Comparison of ENCODE assay signal across 23 cellular contexts in genomic region chr7:27303021-27303420, GRCh38.
DNase-seq lines count a peak whose midpoint lies in the region; ATAC-seq and TF ChIP-seq lines count a peak whose summit lies in the region.
"Had no signal": no experiment of that assay in that cellular context is flagged by ENCODE, and none has a peak within 500 bp of the region (broad histone marks: within the 10 kb centered on the region; RNA-seq: fewer than 3 reads in every experiment).

No MANE protein-coding gene starts in this region.

- CTCF ChIA-PET in activated CD4-positive, alpha-beta memory T cell treated with anti-CD3 and anti-CD28 coated beads for 36 hours (lab: Charles Lee), result no interaction called here

- no peak overlapping the region for H3K27ac ChIP-seq in epithelial cell of prostate
- no peak overlapping the region for H3K27ac ChIP-seq in thyroid gland
- H3K27ac ChIP-seq: 22Rv1, coronary artery, gastrocnemius medialis, VCaP had no signal

- peak; percentile 8 for DNase-seq in DMS153 (lab: John Stamatoyannopoulos, UW)
- no peak for DNase-seq in DMS153 treated with DMSO at 0.1 percent for 48 hours (lab: John Stamatoyannopoulos, UW; ENCODE audit: unreplicated experiment)
- DNase-seq in NCI-H1694 treated with DMSO at 0.1 percent for 48 hours (lab: John Stamatoyannopoulos, UW), result peak; percentile 72
- peak; percentile 60 for DNase-seq in epithelial cell of prostate (ENCODE audit: low read depth, low spot score)
- DNase-seq in thyroid gland, result peak; percentile 18 to 51
- no peak for DNase-seq in activated CD4-positive, alpha-beta memory T cell treated with anti-CD3 and anti-CD28 coated beads for 36 hours
- DNase-seq: activated effector memory CD4-positive, alpha-beta T cell treated with Interleukin-2 at 50 U/mL for 16 hours; endodermal cell; kidney glomerular epithelial cell; NCI-H2081 treated with DMSO at 0.1 percent for 48 hours; NCI-H748 treated with DMSO at 0.1 percent for 48 hours; SIG-M5; small intestine; trophoblast cell had no signal

- H3K27me3 Mint-ChIP-seq in activated CD4-positive, alpha-beta memory T cell treated with anti-CD3 and anti-CD28 coated beads for 36 hours, result peaks cover 7% of the 10 kb centered on the region

- no peaks in the 10 kb centered on the region for H3K9me3 ChIP-seq in thyroid gland
- H3K9me3 ChIP-seq: gastrocnemius medialis had no signal

- no peaks in the 10 kb centered on the region for H3K4me1 ChIP-seq in thyroid gland

- no peak for TF ChIP-seq POLR2A in thyroid gland (IDR thresholded peaks at IDR 0.05)

- H3K4me3 Mint-ChIP-seq in activated CD4-positive, alpha-beta memory T cell treated with anti-CD3 and anti-CD28 coated beads for 36 hours, result no peak overlapping the region
- H3K4me3 Mint-ChIP-seq: endodermal cell; stimulated activated naive CD8-positive, alpha-beta T cell treated with anti-CD3 and anti-CD28 coated beads, Interleukin-15, Interleukin-2, amounts not matched to agents 100 ng/mL and 50 ng/mL, for 24 hours; T-helper 1 cell treated with Interleukin-12 subunit alpha and Interleukin-12 subunit beta and Interleukin-4 antibody, amounts not matched to agents 30 μg/mL and 1 μg/mL, for 36 hours had no signal

- no peaks in the 10 kb centered on the region for H3K36me3 ChIP-seq in thyroid gland
- H3K36me3 ChIP-seq: gastrocnemius medialis had no signal

- POLR2A ChIA-PET in activated CD4-positive, alpha-beta memory T cell treated with anti-CD3 and anti-CD28 coated beads for 36 hours (lab: Charles Lee), result no interaction called here

- H3K9me3 Mint-ChIP-seq in activated CD4-positive, alpha-beta memory T cell treated with anti-CD3 and anti-CD28 coated beads for 36 hours, result no peaks in the 10 kb centered on the region
- H3K9me3 Mint-ChIP-seq: endodermal cell; stimulated activated naive CD8-positive, alpha-beta T cell treated with anti-CD3 and anti-CD28 coated beads, Interleukin-15, Interleukin-2, amounts not matched to agents 100 ng/mL and 50 ng/mL, for 24 hours; T-helper 1 cell treated with Interleukin-12 subunit alpha and Interleukin-12 subunit beta and Interleukin-4 antibody, amounts not matched to agents 30 μg/mL and 1 μg/mL, for 36 hours had no signal

- no peak overlapping the region for H3K4me3 ChIP-seq in thyroid gland (replicated peaks in 1 of 3)
- H3K4me3 ChIP-seq: coronary artery, gastrocnemius medialis, K562 had no signal

- 17 to 36% methylated on average over 5 of the region's 5 CpGs for WGBS in thyroid gland, 2 donors

- TF ChIP-seq CTCF in thyroid gland (IDR thresholded peaks at IDR 0.05), result no peak

- H3K36me3 Mint-ChIP-seq in activated CD4-positive, alpha-beta memory T cell treated with anti-CD3 and anti-CD28 coated beads for 36 hours, result no peaks in the 10 kb centered on the region

- no peak overlapping the region for H3K27ac Mint-ChIP-seq in activated CD4-positive, alpha-beta memory T cell treated with anti-CD3 and anti-CD28 coated beads for 36 hours
- H3K27ac Mint-ChIP-seq: endodermal cell; stimulated activated naive CD8-positive, alpha-beta T cell treated with anti-CD3 and anti-CD28 coated beads, Interleukin-15, Interleukin-2, amounts not matched to agents 100 ng/mL and 50 ng/mL, for 24 hours; T-helper 1 cell treated with Interleukin-12 subunit alpha and Interleukin-12 subunit beta and Interleukin-4 antibody, amounts not matched to agents 30 μg/mL and 1 μg/mL, for 36 hours had no signal

- H3K4me1 Mint-ChIP-seq in activated CD4-positive, alpha-beta memory T cell treated with anti-CD3 and anti-CD28 coated beads for 36 hours (ENCODE audit: low read depth), result no peaks in the 10 kb centered on the region
- H3K4me1 Mint-ChIP-seq: endodermal cell had no signal

- no peaks in the 10 kb centered on the region for H3K27me3 ChIP-seq in thyroid gland

- ATAC-seq in GM21515 (IDR thresholded peaks at IDR 0.05; ENCODE audit: unreplicated experiment) (no peak), HG03108 (IDR thresholded peaks at IDR 0.05; ENCODE audit: unreplicated experiment) (no peak)
- ATAC-seq: K562 had no signal

- intact Hi-C loops in thyroid gland (cut with DNase I), result no loop called here
- intact Hi-C loops in activated CD4-positive, alpha-beta memory T cell treated with anti-CD3 and anti-CD28 coated beads for 36 hours (cut with micrococcal nuclease), result no loop called here

Comparison
In these comparisons a context has a peak if more than half of its experiments do, and no peak if none do; other contexts are left out.
1. DNase-seq: peak in DMS153 (single experiment), NCI-H1694 treated with DMSO at 0.1 percent for 48 hours (single experiment), epithelial cell of prostate (single experiment) and thyroid gland (2 of 2); none in DMS153 treated with DMSO at 0.1 percent for 48 hours (single experiment) and activated CD4-positive, alpha-beta memory T cell treated with anti-CD3 and anti-CD28 coated beads for 36 hours (single experiment).